12 cellular contexts compared by ENCODE assay signal in the genomic region with DNA sequence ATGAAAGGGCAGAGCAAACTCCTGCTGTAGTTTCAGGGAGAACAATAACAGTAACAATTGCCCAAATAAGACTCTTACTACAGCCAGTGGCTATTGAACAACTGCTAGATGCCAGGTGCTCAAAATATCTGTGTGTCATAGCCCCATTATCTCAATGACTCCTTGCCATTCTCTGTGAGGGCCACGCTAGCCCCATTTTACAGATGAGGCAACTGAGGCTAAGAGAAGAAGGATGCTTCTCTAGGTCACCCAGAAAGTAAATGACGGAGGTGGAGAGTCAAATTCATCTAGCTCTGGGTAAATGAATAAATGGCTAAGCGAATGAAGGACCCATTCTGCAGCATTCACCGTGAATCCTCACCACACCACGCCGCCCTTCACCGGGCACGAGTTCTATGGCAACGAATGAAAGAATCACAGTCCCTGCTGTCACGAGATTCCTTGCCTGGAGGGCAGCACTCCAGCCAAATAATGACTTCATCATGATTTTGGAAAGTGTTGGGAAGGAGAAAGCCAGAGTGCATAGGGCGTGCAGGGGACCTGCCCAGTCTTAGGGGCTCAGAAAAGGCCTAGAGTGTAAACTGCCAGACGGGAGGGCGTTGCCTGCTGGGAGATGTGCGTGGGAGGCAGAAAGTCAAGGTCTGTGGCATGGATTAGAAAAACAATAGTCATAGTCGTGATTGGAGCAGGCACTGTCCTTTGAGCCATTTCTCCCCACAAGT.
A peak's percentile ranks its signal among the peaks of the same experiment; 100 is the strongest.
DNase-seq lines count a peak whose midpoint lies in the region; ATAC-seq, FAIRE-seq and TF ChIP-seq lines count a peak whose summit lies in the region.
"Had no signal": no experiment of that assay in that cellular context is flagged by ENCODE, and none has a peak within 500 bp of the region (broad histone marks: within the 10 kb centered on the region; RNA-seq: fewer than 3 reads in every experiment).

No MANE protein-coding gene starts in this region.

- H3K4me3 ChIP-seq in A549 (no peak overlapping the region), esophagus squamous epithelium (no peak overlapping the region), mucosa of descending colon (no peak overlapping the region)

- no peak for TF ChIP-seq RAD21 in A549 (conservative IDR thresholded peaks at IDR 0.05 in 1 of 2, IDR thresholded peaks at IDR 0.05 in 1 of 2)

- TF ChIP-seq EP300 in A549 (IDR thresholded peaks at IDR 0.05), result no peak

- FAIRE-seq in A549 (lab: Jason Lieb, UNC), result no peak

- H3K27me3 ChIP-seq in esophagus squamous epithelium, result no peaks in the 10 kb centered on the region

- POLR2A ChIA-PET in A549 (lab: Yijun Ruan, JAX), result no interaction called here

- H3K36me3 Mint-ChIP-seq in activated naive CD8-positive, alpha-beta T cell treated with anti-CD3 and anti-CD28 coated beads, Interleukin-2, amount 50 U/mL, for 24 hours (ENCODE audit: low read depth), result no peaks in the 10 kb centered on the region

- intact Hi-C loops in esophagus squamous epithelium (cut with DNase I) (no loop called here), mucosa of descending colon (cut with DNase I, micrococcal nuclease) (no loop called here)

- H3K9me3 Mint-ChIP-seq in activated naive CD8-positive, alpha-beta T cell treated with anti-CD3 and anti-CD28 coated beads, Interleukin-2, amount 50 U/mL, for 24 hours, result no peaks in the 10 kb centered on the region

- H3K4me2 ChIP-seq in A549, result no peak overlapping the region

- TF ChIP-seq POLR2A in A549 (IDR thresholded peaks at IDR 0.05; ENCODE audit: low read length) (no peak), esophagus squamous epithelium (IDR thresholded peaks at IDR 0.05) (no peak)

- H3K9me3 ChIP-seq in A549, result peaks cover 17% of the 10 kb centered on the region
- H3K9me3 ChIP-seq in esophagus squamous epithelium, result peaks cover 0 to 5% (median 0%) of the 10 kb centered on the region in 3 donors
- peaks cover 4% of the 10 kb centered on the region for H3K9me3 ChIP-seq in mucosa of descending colon

- H3K4me1 Mint-ChIP-seq in activated naive CD8-positive, alpha-beta T cell treated with anti-CD3 and anti-CD28 coated beads, Interleukin-2, amount 50 U/mL, for 24 hours, result peaks cover 39% of the 10 kb centered on the region

- no peak overlapping the region for H3K4me3 Mint-ChIP-seq in activated naive CD8-positive, alpha-beta T cell treated with anti-CD3 and anti-CD28 coated beads, Interleukin-2, amount 50 U/mL, for 24 hours

- CTCF ChIA-PET in A549 (lab: Yijun Ruan, JAX), result interaction anchor here (1.0 to 2.8 kb wide), 4 partner anchors 9 to 300 kb away, joined by 3 to 13 read pairs (median 9); a partner anchor contains a TSS

- ATAC-seq in A549, result no peak
- ATAC-seq in mucosa of descending colon, result peak; percentile 14
- ATAC-seq in HG03521 (IDR thresholded peaks at IDR 0.05; ENCODE audit: unreplicated experiment), result no peak
- no peak for ATAC-seq in HG03108 (IDR thresholded peaks at IDR 0.05; ENCODE audit: unreplicated experiment)
- no peak for ATAC-seq in activated naive CD8-positive, alpha-beta T cell treated with anti-CD3 and anti-CD28 coated beads, Interleukin-2, amount 50 U/mL, for 24 hours

- H3K36me3 ChIP-seq in esophagus squamous epithelium (no peaks in the 10 kb centered on the region), mucosa of descending colon (ENCODE audit: low read depth) (no peaks in the 10 kb centered on the region)

- TF ChIP-seq CTCF in A549 (IDR thresholded peaks at IDR 0.05), result no peak
- TF ChIP-seq CTCF in esophagus squamous epithelium (IDR thresholded peaks at IDR 0.05), result no peak
- TF ChIP-seq CTCF in mucosa of descending colon (IDR thresholded peaks at IDR 0.05), result no peak

- H3K4me1 ChIP-seq in A549, result peaks cover 57% of the 10 kb centered on the region
- H3K4me1 ChIP-seq in esophagus squamous epithelium, result peaks cover 7 to 30% (median 11%) of the 10 kb centered on the region in 3 donors
- H3K4me1 ChIP-seq in mucosa of descending colon (ENCODE audit: low read depth), result no peaks in the 10 kb centered on the region

- H3K27ac ChIP-seq in A549 (peak overlapping the region; percentile 76 to 99; a peak in 5 of 6 replicates), esophagus squamous epithelium (peak overlapping the region in 3 of 4 donors; percentile 42 to 63 (median 51))

- peaks cover 1% of the 10 kb centered on the region for H3K27me3 Mint-ChIP-seq in activated naive CD8-positive, alpha-beta T cell treated with anti-CD3 and anti-CD28 coated beads, Interleukin-2, amount 50 U/mL, for 24 hours

- WGBS in A549 (ENCODE audit: missing lambda C conversion rate), result 90% methylated on average over 15 of the region's 15 CpGs
- 32 to 34% methylated on average over 13 to 15 of the region's 15 CpGs for WGBS in esophagus squamous epithelium, 2 donors

- H3K27ac Mint-ChIP-seq in activated naive CD8-positive, alpha-beta T cell treated with anti-CD3 and anti-CD28 coated beads, Interleukin-2, amount 50 U/mL, for 24 hours, result no peak overlapping the region

- DNase-seq in A549 (ENCODE audit: low read depth in 1 of 2, low spot score in 1 of 2) (no peak), NCI-H69 (lab: John Stamatoyannopoulos, UW) (peak; percentile 39), esophagus squamous epithelium (lab: John Stamatoyannopoulos, UW) (no peak), mucosa of descending colon (peak in 1 of 3 donors; percentile 38), NCI-H1694 (lab: John Stamatoyannopoulos, UW) (no peak)
- no peak for DNase-seq in activated naive CD8-positive, alpha-beta T cell treated with anti-CD3 and anti-CD28 coated beads, Interleukin-2, amount 50 U/mL, for 24 hours
- DNase-seq: cerebellar nuclear complex; hippocampal formation; NCI-H1436; stimulated activated CD4-positive, alpha-beta T cell treated with anti-CD3 and anti-CD28 coated beads, Interleukin-1b, Interleukin-23, amount 100 ng/mL, for 48 hours had no signal

TF ChIP-seq in A549, 52 proteins besides CTCF, POLR2A, EP300 and RAD21:
- TF ChIP-seq POLR2AphosphoS2 (conservative IDR thresholded peaks at IDR 0.05; ENCODE audit: low read length), result no peak
- no peak for TF ChIP-seq CBX8 (IDR thresholded peaks at IDR 0.05)
- no peak for TF ChIP-seq ESRRA (IDR thresholded peaks at IDR 0.05; ENCODE audit: borderline replicate concordance, low read length)
- TF ChIP-seq PHF8 (IDR thresholded peaks at IDR 0.05; ENCODE audit: borderline replicate concordance, low read depth), result no peak
- no peak for TF ChIP-seq ZC3H11A (IDR thresholded peaks at IDR 0.05)
- TF ChIP-seq NPAS2 (CRISPR knock-in tag; IDR thresholded peaks at IDR 0.05; ENCODE audit: borderline replicate concordance), result no peak
- TF ChIP-seq BHLHE40 (IDR thresholded peaks at IDR 0.05; ENCODE audit: low read depth, low read length), result no peak
- no peak for TF ChIP-seq SREBF2 (IDR thresholded peaks at IDR 0.05)
- TF ChIP-seq EHMT2 (IDR thresholded peaks at IDR 0.05; ENCODE audit: low read depth), result no peak
- TF ChIP-seq, protein P1, sequence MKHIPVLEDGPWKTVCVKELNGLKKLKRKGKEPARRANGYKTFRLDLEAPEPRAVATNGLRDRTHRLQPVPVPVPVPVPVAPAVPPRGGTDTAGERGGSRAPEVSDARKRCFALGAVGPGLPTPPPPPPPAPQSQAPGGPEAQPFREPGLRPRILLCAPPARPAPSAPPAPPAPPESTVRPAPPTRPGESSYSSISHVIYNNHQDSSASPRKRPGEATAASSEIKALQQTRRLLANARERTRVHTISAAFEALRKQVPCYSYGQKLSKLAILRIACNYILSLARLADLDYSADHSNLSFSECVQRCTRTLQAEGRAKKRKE (CRISPR knock-in tag; IDR thresholded peaks at IDR 0.05; ENCODE audit: low read depth), result no peak
- no peak for TF ChIP-seq TP53 (CRISPR knock-in tag; IDR thresholded peaks at IDR 0.05)
- TF ChIP-seq FOXS1 (CRISPR knock-in tag; IDR thresholded peaks at IDR 0.05), result no peak
- TF ChIP-seq TFCP2L1 (CRISPR knock-in tag; IDR thresholded peaks at IDR 0.05), result no peak
- TF ChIP-seq NR3C1 (IDR thresholded peaks at IDR 0.05), result no peak
- no peak for TF ChIP-seq JUNB (IDR thresholded peaks at IDR 0.05)
